In genomic region chr9:37582548-37583157, GRCh38 we compare ENCODE assay signal across 8 cellular contexts. TPM values are rescaled to one million over a fixed set of nuclear protein-coding genes. Genes with fewer than 3 reads are reported as not detected.
DNase-seq lines count a peak whose midpoint lies in the region; ATAC-seq, FAIRE-seq and TF ChIP-seq lines count a peak whose summit lies in the region.

No MANE protein-coding gene starts in this region.

- no peak for TF ChIP-seq EP300 in K562 (IDR thresholded peaks at IDR 0.05; ENCODE audit: low read length)
- TF ChIP-seq EP300 in tibial nerve (IDR thresholded peaks at IDR 0.05): no peak

- H3K79me2 ChIP-seq in K562 (ENCODE audit: control insufficient read depth, insufficient read depth, low read length): peaks cover 81% of the 10 kb centered on the region

- TF ChIP-seq CTCF in K562 (IDR thresholded peaks at IDR 0.05 in 2 of 3, conservative IDR thresholded peaks at IDR 0.05 in 1 of 3; ENCODE audit: insufficient read depth in 2 of 3, low read depth in 1 of 3, low read length in 3 of 3) (peak; percentile 40 to 80 (median 65); a peak in 5 of 6 replicates), kidney (IDR thresholded peaks at IDR 0.05; ENCODE audit: borderline replicate concordance, extremely low read depth, insufficient read depth) (peak; percentile 67), tibial nerve (IDR thresholded peaks at IDR 0.05) (peak; percentile 56 to 72 (median 67))

- peaks cover 8% of the 10 kb centered on the region; the same call in 1 of the 2 replicates for H4K20me1 ChIP-seq in K562 (replicated peaks; ENCODE audit: control insufficient read depth, insufficient read depth, low read length)

- 81% methylated on average over 6 of the region's 6 CpGs for WGBS in K562 (ENCODE audit: insufficient coverage, low coverage, missing lambda C conversion rate)
- WGBS in tibial nerve, 2 donors: 67 to 70% methylated on average over 6 of the region's 6 CpGs

- CTCF ChIA-PET in K562 (lab: Yijun Ruan, JAX; ENCODE audit: low intra/inter-chr PET ratio): interaction anchor here (1.1 to 1.4 kb wide), 3 partner anchors 12 to 781 kb away, joined by 3 to 5 read pairs (median 4); no protein-coding TSS in a partner anchor

- no peak overlapping the region for H3K4me3 ChIP-seq in K562
- H3K4me3 ChIP-seq in kidney (ENCODE audit: low read length in 2 of 2): no peak overlapping the region
- no peak overlapping the region for H3K4me3 ChIP-seq in tibial nerve

- H3K9ac ChIP-seq in K562 (ENCODE audit: insufficient read depth in 1 of 2, low read depth in 2 of 2, low read length in 2 of 2): no peak overlapping the region
- H3K9ac ChIP-seq in kidney (ENCODE audit: low read length in 2 of 2): no peak overlapping the region

- ATAC-seq in K562: peak; percentile 79

- H2AFZ ChIP-seq in K562 (ENCODE audit: low read depth, low read length): no peak overlapping the region

- H3K27ac ChIP-seq in K562 (ENCODE audit: extremely low read depth, low read depth, low read length) (no peak overlapping the region), kidney (ENCODE audit: low read depth in 2 of 2, low read length in 2 of 2) (no peak overlapping the region), tibial nerve (peak overlapping the region in 1 of 4 donors; percentile 25)

- no peaks in the 10 kb centered on the region for H3K9me1 ChIP-seq in K562 (ENCODE audit: control insufficient read depth, insufficient read depth, low read length)

- peaks cover 0 to 7% of the 10 kb centered on the region in 2 experiments; a peak in 1 of 5 replicates for H3K4me1 ChIP-seq in K562 (replicated peaks in 1 of 2; ENCODE audit: control insufficient read depth in 2 of 2, insufficient read depth in 2 of 2, low read length in 2 of 2)
- no peaks in the 10 kb centered on the region for H3K4me1 ChIP-seq in kidney (ENCODE audit: control insufficient read depth in 1 of 2, insufficient read depth in 1 of 2, low read depth in 1 of 2, low read length in 2 of 2)
- peaks cover 0 to 6% (median 0%) of the 10 kb centered on the region in 4 donors for H3K4me1 ChIP-seq in tibial nerve

- BruUV-seq in K562 (replicated peaks; lab: Mats Ljungman, UMichigan): no TSS peak

- peak; percentile 66 to 81 for TF ChIP-seq RAD21 in K562 (CRISPR knock-in tag; conservative IDR thresholded peaks at IDR 0.05 in 1 of 2, IDR thresholded peaks at IDR 0.05 in 1 of 2)

- FAIRE-seq in K562 (lab: Jason Lieb, UNC) (peak; percentile 40), kidney (lab: Jason Lieb, UNC) (peak; percentile 84)

- TF ChIP-seq POLR2A in K562 (conservative IDR thresholded peaks at IDR 0.05) (0 out of 2 replicates have a peak, but pooled peaks have one; percentile 31), tibial nerve (IDR thresholded peaks at IDR 0.05) (no peak)

- in situ Hi-C loops in K562 (cut with MboI): no loop called here

- no peak overlapping the region for H3K4me2 ChIP-seq in K562 (ENCODE audit: insufficient read depth, low read length)

- no peaks in the 10 kb centered on the region for H3K9me3 ChIP-seq in K562 (replicated peaks; ENCODE audit: control insufficient read depth, insufficient read depth, low read depth, low read length)
- H3K9me3 ChIP-seq in kidney (ENCODE audit: control insufficient read depth in 1 of 2, low read length in 2 of 2): no peaks in the 10 kb centered on the region
- H3K9me3 ChIP-seq in tibial nerve: no peaks in the 10 kb centered on the region

- intact Hi-C loops in K562 (cut with micrococcal nuclease) (loop anchor here (5.0 kb wide), 1 partner anchor 90 kb away; no protein-coding TSS in a partner anchor), kidney (cut with DNase I) (no loop called here)

- no peaks in the 10 kb centered on the region for H3K27me3 ChIP-seq in K562 (ENCODE audit: control insufficient read depth in 2 of 2, insufficient read depth in 2 of 2, low read length in 2 of 2)
- no peaks in the 10 kb centered on the region for H3K27me3 ChIP-seq in tibial nerve

- H3K36me3 ChIP-seq in K562 (ENCODE audit: control insufficient read depth, insufficient read depth, low read length): peaks cover 91% of the 10 kb centered on the region
- H3K36me3 ChIP-seq in kidney (ENCODE audit: control insufficient read depth in 1 of 2, insufficient read depth in 2 of 2, low read length in 2 of 2): peaks cover 18 to 19% of the 10 kb centered on the region in 2 donors
- peaks cover 0 to 56% (median 9%) of the 10 kb centered on the region in 3 donors for H3K36me3 ChIP-seq in tibial nerve

- POLR2A ChIA-PET in K562 (lab: Yijun Ruan, JAX): interaction anchor here (4.4 kb wide), 1 partner anchor 9 kb away, joined by 30 read pairs; the partner anchor contains the start of gene TOMM5

- DNase-seq in SIG-M5 treated with dmso at 0.1 percent for 504 hours (lab: John Stamatoyannopoulos, UW; ENCODE audit: unreplicated experiment) (peak; percentile 47), SIG-M5 (lab: John Stamatoyannopoulos, UW) (no peak), NCI-H146 treated with DMSO at 0.1 percent for 48 hours (lab: John Stamatoyannopoulos, UW; ENCODE audit: unreplicated experiment) (peak; percentile 27), K562 (ENCODE audit: extremely low read depth in 1 of 4, low spot score in 3 of 4) (peak in 2 of 4 experiments; percentile 32 to 57), kidney (no peak), tibial nerve (ENCODE audit: low spot score in 2 of 2) (peak in 1 of 2 donors; percentile 51), NCI-H524 treated with DMSO at 0.1 percent for 48 hours (lab: John Stamatoyannopoulos, UW) (no peak)
- no peak for DNase-seq in activated effector memory CD4-positive, alpha-beta T cell treated with Interleukin-2 at 50 U/mL for 16 hours

TF ChIP-seq in K562, 482 proteins besides CTCF, POLR2A, EP300 and RAD21 (continues in another document):
- TF ChIP-seq ZNF384 (IDR thresholded peaks at IDR 0.05; ENCODE audit: low read depth, low read length): 0 out of 2 replicates have a peak, but pooled peaks have one; percentile 3
- TF ChIP-seq FOXJ2 (tag; IDR thresholded peaks at IDR 0.05): peak; percentile 30; the same call in 1 of the 2 replicates
- TF ChIP-seq TEAD1 (CRISPR knock-in tag; IDR thresholded peaks at IDR 0.05): 0 out of 4 replicates have a peak, but pooled peaks of 1 of the 2 experiments have one; percentile 8
- TF ChIP-seq POLR2AphosphoS5 (IDR thresholded peaks at IDR 0.05; ENCODE audit: control insufficient read depth, insufficient read depth, low read depth, low read length): 0 out of 2 replicates have a peak, but pooled peaks have one; percentile 34

RNA-seq across cellular contexts. Expression of gene FBXO10, which starts 6.5 kb away (rescaled TPM):
- 20.5 and 28.7 TPM in 2 replicates for total RNA-seq in K562 (2011; cell fraction: chromatin; rRNA removed; ENCODE audit: low replicate concordance)
- 16.5 and 18.0 TPM in 2 replicates for total RNA-seq in K562 (2011; cell fraction: nucleolus; rRNA removed)
- total RNA-seq in K562 (2011; cell fraction: nucleoplasm; rRNA removed): 18.5 and 20.4 TPM in 2 replicates
- total RNA-seq in K562 (2014; rRNA removed) (5.4 and 8.2 TPM in 2 replicates), K562 (2014; rRNA removed; fragmentation: Illumina TruSeq; extraction: Trizol) (5.0 and 6.0 TPM in 2 replicates), K562 (2015; rRNA removed; fragmentation: Illumina TruSeq; extraction: Trizol) (5.8 and 5.9 TPM in 2 replicates), K562 (2021) (8.8 and 9.0 TPM in 2 replicates), kidney (6.7 TPM), tibial nerve (10 to 100 TPM in 2 of 4 donors, 1 to 10 TPM in 2; 5.7 to 11.4 (median 9.2) TPM)
- polyA plus RNA-seq in K562 (2011; rRNA removed) (9.9 and 16.4 TPM in 2 replicates), K562 (2014; fragmentation: Illumina TruSeq; extraction: Trizol) (8.8 and 9.6 TPM in 2 replicates), K562 (2014; fragmentation: Nextera tagmentation; extraction: Ambion mirVana) (1 to 10 TPM in 1 of 2 experiments, under 1 TPM in 1; 0.84 to 1.4 TPM), K562 (2014; rRNA removed) (7.5 and 8.1 TPM in 2 replicates), kidney (ENCODE audit: insufficient read depth, low read depth, low replicate concordance) (6.2 TPM)
- 12.5 and 16.9 TPM in 2 replicates for polyA plus RNA-seq in K562 (2011; cell fraction: cytosol; rRNA removed)
- polyA plus RNA-seq in K562 (2011; cell fraction: nucleus; rRNA removed): 23.8 and 24.9 TPM in 2 replicates
- 7.7 and 8.2 TPM in 2 replicates for polyA plus RNA-seq in K562 (2012)
- 15.5 and 17.2 TPM in 2 replicates for polyA minus RNA-seq in K562 (2011; rRNA and poly(A)+ RNA removed)
- 6.4 and 10.2 TPM in 2 replicates for polyA minus RNA-seq in K562 (2011; cell fraction: cytosol; rRNA and poly(A)+ RNA removed)
- 8.8 and 11.0 TPM in 2 replicates for polyA minus RNA-seq in K562 (2011; cell fraction: nucleus; rRNA and poly(A)+ RNA removed)

RNA-seq across cellular contexts. Expression of gene TOMM5, which starts 9.7 kb away (rescaled TPM):
- total RNA-seq in K562 (2011; cell fraction: chromatin; rRNA removed; ENCODE audit: low replicate concordance): 113 and 166 TPM in 2 replicates
- 109 and 111 TPM in 2 replicates for total RNA-seq in K562 (2011; cell fraction: nucleolus; rRNA removed)
- total RNA-seq in K562 (2011; cell fraction: nucleoplasm; rRNA removed): 160 and 203 TPM in 2 replicates
- total RNA-seq in K562 (2014; rRNA removed) (486 and 497 TPM in 2 replicates), K562 (2014; rRNA removed; fragmentation: Illumina TruSeq; extraction: Trizol) (432 and 435 TPM in 2 replicates), K562 (2015; rRNA removed; fragmentation: Illumina TruSeq; extraction: Trizol) (507 and 545 TPM in 2 replicates), K562 (2021) (262 and 298 TPM in 2 replicates), kidney (59.5 TPM), tibial nerve (10 to 100 TPM; 21.0 to 81.1 (median 63.7) TPM)
- polyA plus RNA-seq in K562 (2011; rRNA removed) (324 and 496 TPM in 2 replicates), K562 (2014; fragmentation: Illumina TruSeq; extraction: Trizol) (415 and 463 TPM in 2 replicates), K562 (2014; fragmentation: Nextera tagmentation; extraction: Ambion mirVana) (1,000 to 10,000 TPM; 1,739 to 1,742 TPM), K562 (2014; rRNA removed) (636 and 716 TPM in 2 replicates), kidney (ENCODE audit: insufficient read depth, low read depth, low replicate concordance) (197 TPM)
- 234 and 249 TPM in 2 replicates for polyA plus RNA-seq in K562 (2011; cell fraction: cytosol; rRNA removed)
- 147 and 154 TPM in 2 replicates for polyA plus RNA-seq in K562 (2011; cell fraction: nucleus; rRNA removed)
- polyA plus RNA-seq in K562 (2012): 170 and 540 TPM in 2 replicates
- polyA minus RNA-seq in K562 (2011; rRNA and poly(A)+ RNA removed): 175 and 198 TPM in 2 replicates
- polyA minus RNA-seq in K562 (2011; cell fraction: cytosol; rRNA and poly(A)+ RNA removed): 111 and 115 TPM in 2 replicates
- 84.0 and 132 TPM in 2 replicates for polyA minus RNA-seq in K562 (2011; cell fraction: nucleus; rRNA and poly(A)+ RNA removed)

Comparison
In these comparisons a context has a peak if more than half of its experiments do, and no peak if none do; other contexts are left out.
1. DNase-seq: peak in SIG-M5 treated with dmso at 0.1 percent for 504 hours (single experiment) and NCI-H146 treated with DMSO at 0.1 percent for 48 hours (single experiment); none in SIG-M5 (single experiment), kidney (single experiment), NCI-H524 treated with DMSO at 0.1 percent for 48 hours (single experiment) and activated effector memory CD4-positive, alpha-beta T cell treated with Interleukin-2 at 50 U/mL for 16 hours (single experiment).
2. Peak in every context shown above with its lines, with median percentiles within 50 percentile points of each other: CTCF ChIP-seq.